Comparison of ENCODE assay signal across 3 cellular contexts in the genomic region with DNA sequence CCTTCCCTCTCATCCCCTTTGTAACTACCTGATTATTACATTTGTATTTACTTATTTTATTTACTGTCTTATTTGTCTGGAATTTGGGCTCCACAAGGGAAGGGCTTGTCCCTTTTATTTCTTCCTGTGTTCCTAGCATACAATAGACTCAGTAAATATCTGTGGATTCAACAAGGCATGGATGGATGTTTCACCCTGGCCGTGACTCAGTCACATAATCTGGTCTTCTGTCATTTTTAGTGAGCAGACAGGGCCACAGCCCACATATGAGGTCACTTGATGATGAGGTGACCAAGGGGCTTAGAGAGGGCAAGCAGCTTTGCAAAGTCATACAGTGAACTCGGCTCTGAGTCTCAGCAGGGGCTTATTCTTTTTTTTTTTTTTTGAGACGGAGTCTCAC.
TF ChIP-seq lines count a peak whose summit lies in the region.

No MANE protein-coding gene starts in this region.

TF ChIP-seq in SK-N-SH, 30 proteins besides CTCF, POLR2A, EP300 and RAD21:
- TF ChIP-seq, protein P1, sequence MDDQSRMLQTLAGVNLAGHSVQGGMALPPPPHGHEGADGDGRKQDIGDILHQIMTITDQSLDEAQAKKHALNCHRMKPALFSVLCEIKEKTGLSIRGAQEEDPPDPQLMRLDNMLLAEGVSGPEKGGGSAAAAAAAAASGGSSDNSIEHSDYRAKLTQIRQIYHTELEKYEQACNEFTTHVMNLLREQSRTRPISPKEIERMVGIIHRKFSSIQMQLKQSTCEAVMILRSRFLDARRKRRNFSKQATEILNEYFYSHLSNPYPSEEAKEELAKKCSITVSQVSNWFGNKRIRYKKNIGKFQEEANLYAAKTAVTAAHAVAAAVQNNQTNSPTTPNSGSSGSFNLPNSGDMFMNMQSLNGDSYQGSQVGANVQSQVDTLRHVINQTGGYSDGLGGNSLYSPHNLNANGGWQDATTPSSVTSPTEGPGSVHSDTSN (IDR thresholded peaks at IDR 0.05) = no peak
- TF ChIP-seq, protein P2, sequence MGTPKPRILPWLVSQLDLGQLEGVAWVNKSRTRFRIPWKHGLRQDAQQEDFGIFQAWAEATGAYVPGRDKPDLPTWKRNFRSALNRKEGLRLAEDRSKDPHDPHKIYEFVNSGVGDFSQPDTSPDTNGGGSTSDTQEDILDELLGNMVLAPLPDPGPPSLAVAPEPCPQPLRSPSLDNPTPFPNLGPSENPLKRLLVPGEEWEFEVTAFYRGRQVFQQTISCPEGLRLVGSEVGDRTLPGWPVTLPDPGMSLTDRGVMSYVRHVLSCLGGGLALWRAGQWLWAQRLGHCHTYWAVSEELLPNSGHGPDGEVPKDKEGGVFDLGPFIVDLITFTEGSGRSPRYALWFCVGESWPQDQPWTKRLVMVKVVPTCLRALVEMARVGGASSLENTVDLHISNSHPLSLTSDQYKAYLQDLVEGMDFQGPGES (IDR thresholded peaks at IDR 0.05; ENCODE audit: low read depth, low read length) = no peak
- TF ChIP-seq FOXM1 (IDR thresholded peaks at IDR 0.05; ENCODE audit: low read depth) = no peak
- TF ChIP-seq RCOR1 (IDR thresholded peaks at IDR 0.05; ENCODE audit: low read length) = no peak
- TF ChIP-seq NFIC (IDR thresholded peaks at IDR 0.05; ENCODE audit: borderline replicate concordance) = no peak
- TF ChIP-seq GABPA (IDR thresholded peaks at IDR 0.05; ENCODE audit: low read depth) = no peak
- no peak for TF ChIP-seq NRF1 (IDR thresholded peaks at IDR 0.05; ENCODE audit: low read depth, low read length)
- TF ChIP-seq, protein P3, sequence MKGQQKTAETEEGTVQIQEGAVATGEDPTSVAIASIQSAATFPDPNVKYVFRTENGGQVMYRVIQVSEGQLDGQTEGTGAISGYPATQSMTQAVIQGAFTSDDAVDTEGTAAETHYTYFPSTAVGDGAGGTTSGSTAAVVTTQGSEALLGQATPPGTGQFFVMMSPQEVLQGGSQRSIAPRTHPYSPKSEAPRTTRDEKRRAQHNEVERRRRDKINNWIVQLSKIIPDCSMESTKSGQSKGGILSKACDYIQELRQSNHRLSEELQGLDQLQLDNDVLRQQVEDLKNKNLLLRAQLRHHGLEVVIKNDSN (IDR thresholded peaks at IDR 0.05; ENCODE audit: borderline replicate concordance, low read depth) = no peak
- TF ChIP-seq RXRA (IDR thresholded peaks at IDR 0.05; ENCODE audit: borderline replicate concordance, low read depth) = no peak
- TF ChIP-seq FOSL2 (IDR thresholded peaks at IDR 0.05; ENCODE audit: borderline replicate concordance, low read depth) = no peak
- no peak for TF ChIP-seq SMC3 (IDR thresholded peaks at IDR 0.05; ENCODE audit: low read depth, low read length)
- no peak for TF ChIP-seq RFX5 (IDR thresholded peaks at IDR 0.05; ENCODE audit: low read length)
TF ChIP-seq in SK-N-SH: peak in this region for 0.

TF ChIP-seq in SK-N-SH treated with all-trans-retinoic acid at 6 μM for 48 hours, 23 proteins besides CTCF, POLR2A, EP300 and RAD21:
- no peak for TF ChIP-seq ZFP30 (CRISPR knock-in tag; IDR thresholded peaks at IDR 0.05)
- no peak for TF ChIP-seq CSDC2 (CRISPR knock-in tag; IDR thresholded peaks at IDR 0.05)
- TF ChIP-seq PPARA (CRISPR knock-in tag; IDR thresholded peaks at IDR 0.05; ENCODE audit: borderline replicate concordance) = no peak
- no peak for TF ChIP-seq RARB (CRISPR knock-in tag; IDR thresholded peaks at IDR 0.05)
- no peak for TF ChIP-seq ZFP3 (CRISPR knock-in tag; IDR thresholded peaks at IDR 0.05)
- no peak for TF ChIP-seq ESRRG (CRISPR knock-in tag; IDR thresholded peaks at IDR 0.05)
- no peak for TF ChIP-seq OSR1 (CRISPR knock-in tag; IDR thresholded peaks at IDR 0.05)

TF ChIP-seq in GM12878, 131 proteins besides CTCF, POLR2A, EP300 and RAD21:
- TF ChIP-seq RFX5 (IDR thresholded peaks at IDR 0.05; ENCODE audit: low read depth, low read length) (no peak), IRF4 (IDR thresholded peaks at IDR 0.05; ENCODE audit: low read depth, low read length) (no peak), IKZF2 (IDR thresholded peaks at IDR 0.05) (no peak)
- TF ChIP-seq, protein P4, sequence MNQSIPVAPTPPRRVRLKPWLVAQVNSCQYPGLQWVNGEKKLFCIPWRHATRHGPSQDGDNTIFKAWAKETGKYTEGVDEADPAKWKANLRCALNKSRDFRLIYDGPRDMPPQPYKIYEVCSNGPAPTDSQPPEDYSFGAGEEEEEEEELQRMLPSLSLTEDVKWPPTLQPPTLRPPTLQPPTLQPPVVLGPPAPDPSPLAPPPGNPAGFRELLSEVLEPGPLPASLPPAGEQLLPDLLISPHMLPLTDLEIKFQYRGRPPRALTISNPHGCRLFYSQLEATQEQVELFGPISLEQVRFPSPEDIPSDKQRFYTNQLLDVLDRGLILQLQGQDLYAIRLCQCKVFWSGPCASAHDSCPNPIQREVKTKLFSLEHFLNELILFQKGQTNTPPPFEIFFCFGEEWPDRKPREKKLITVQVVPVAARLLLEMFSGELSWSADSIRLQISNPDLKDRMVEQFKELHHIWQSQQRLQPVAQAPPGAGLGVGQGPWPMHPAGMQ (IDR thresholded peaks at IDR 0.05; ENCODE audit: borderline replicate concordance) = no peak
- TF ChIP-seq, protein P5, sequence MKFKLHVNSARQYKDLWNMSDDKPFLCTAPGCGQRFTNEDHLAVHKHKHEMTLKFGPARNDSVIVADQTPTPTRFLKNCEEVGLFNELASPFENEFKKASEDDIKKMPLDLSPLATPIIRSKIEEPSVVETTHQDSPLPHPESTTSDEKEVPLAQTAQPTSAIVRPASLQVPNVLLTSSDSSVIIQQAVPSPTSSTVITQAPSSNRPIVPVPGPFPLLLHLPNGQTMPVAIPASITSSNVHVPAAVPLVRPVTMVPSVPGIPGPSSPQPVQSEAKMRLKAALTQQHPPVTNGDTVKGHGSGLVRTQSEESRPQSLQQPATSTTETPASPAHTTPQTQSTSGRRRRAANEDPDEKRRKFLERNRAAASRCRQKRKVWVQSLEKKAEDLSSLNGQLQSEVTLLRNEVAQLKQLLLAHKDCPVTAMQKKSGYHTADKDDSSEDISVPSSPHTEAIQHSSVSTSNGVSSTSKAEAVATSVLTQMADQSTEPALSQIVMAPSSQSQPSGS (IDR thresholded peaks at IDR 0.05; ENCODE audit: low read length) = no peak
